In genomic region chr9:20640331-20641187, GRCh38 we compare ENCODE assay signal across 1 cellular context.
TF ChIP-seq lines count a peak whose summit lies in the region.

No MANE protein-coding gene starts in this region.

TF ChIP-seq in GM23338, 12 proteins besides CTCF, POLR2A, EP300 and RAD21 (continued from another document):
- no peak for TF ChIP-seq ZNF462 (CRISPR knock-in tag; IDR thresholded peaks at IDR 0.05)
- no peak for TF ChIP-seq POLR2AphosphoS5 (IDR thresholded peaks at IDR 0.05; ENCODE audit: low read depth)
- TF ChIP-seq REST (IDR thresholded peaks at IDR 0.05; ENCODE audit: unreplicated experiment) = no peak
- no peak for TF ChIP-seq NANOG (IDR thresholded peaks at IDR 0.05; ENCODE audit: borderline replicate concordance)
- no peak for TF ChIP-seq CREB1 (CRISPR knock-in tag; IDR thresholded peaks at IDR 0.05; ENCODE audit: low read depth)
- no peak for TF ChIP-seq ZNF331 (CRISPR knock-in tag; IDR thresholded peaks at IDR 0.05; ENCODE audit: low read depth)
- no peak for TF ChIP-seq EZH2phosphoT487 (IDR thresholded peaks at IDR 0.05; ENCODE audit: unreplicated experiment)
TF ChIP-seq in GM23338: peak in this region for 0.
